In genomic region chr14:60317609-60318008, GRCh38 we compare ENCODE assay signal across 1 cellular context.
TF ChIP-seq lines count a peak whose summit lies in the region.

No MANE protein-coding gene starts in this region.

TF ChIP-seq in GM23338, 12 proteins besides CTCF, POLR2A, EP300 and RAD21 (continued from another document):
- TF ChIP-seq, protein P1, sequence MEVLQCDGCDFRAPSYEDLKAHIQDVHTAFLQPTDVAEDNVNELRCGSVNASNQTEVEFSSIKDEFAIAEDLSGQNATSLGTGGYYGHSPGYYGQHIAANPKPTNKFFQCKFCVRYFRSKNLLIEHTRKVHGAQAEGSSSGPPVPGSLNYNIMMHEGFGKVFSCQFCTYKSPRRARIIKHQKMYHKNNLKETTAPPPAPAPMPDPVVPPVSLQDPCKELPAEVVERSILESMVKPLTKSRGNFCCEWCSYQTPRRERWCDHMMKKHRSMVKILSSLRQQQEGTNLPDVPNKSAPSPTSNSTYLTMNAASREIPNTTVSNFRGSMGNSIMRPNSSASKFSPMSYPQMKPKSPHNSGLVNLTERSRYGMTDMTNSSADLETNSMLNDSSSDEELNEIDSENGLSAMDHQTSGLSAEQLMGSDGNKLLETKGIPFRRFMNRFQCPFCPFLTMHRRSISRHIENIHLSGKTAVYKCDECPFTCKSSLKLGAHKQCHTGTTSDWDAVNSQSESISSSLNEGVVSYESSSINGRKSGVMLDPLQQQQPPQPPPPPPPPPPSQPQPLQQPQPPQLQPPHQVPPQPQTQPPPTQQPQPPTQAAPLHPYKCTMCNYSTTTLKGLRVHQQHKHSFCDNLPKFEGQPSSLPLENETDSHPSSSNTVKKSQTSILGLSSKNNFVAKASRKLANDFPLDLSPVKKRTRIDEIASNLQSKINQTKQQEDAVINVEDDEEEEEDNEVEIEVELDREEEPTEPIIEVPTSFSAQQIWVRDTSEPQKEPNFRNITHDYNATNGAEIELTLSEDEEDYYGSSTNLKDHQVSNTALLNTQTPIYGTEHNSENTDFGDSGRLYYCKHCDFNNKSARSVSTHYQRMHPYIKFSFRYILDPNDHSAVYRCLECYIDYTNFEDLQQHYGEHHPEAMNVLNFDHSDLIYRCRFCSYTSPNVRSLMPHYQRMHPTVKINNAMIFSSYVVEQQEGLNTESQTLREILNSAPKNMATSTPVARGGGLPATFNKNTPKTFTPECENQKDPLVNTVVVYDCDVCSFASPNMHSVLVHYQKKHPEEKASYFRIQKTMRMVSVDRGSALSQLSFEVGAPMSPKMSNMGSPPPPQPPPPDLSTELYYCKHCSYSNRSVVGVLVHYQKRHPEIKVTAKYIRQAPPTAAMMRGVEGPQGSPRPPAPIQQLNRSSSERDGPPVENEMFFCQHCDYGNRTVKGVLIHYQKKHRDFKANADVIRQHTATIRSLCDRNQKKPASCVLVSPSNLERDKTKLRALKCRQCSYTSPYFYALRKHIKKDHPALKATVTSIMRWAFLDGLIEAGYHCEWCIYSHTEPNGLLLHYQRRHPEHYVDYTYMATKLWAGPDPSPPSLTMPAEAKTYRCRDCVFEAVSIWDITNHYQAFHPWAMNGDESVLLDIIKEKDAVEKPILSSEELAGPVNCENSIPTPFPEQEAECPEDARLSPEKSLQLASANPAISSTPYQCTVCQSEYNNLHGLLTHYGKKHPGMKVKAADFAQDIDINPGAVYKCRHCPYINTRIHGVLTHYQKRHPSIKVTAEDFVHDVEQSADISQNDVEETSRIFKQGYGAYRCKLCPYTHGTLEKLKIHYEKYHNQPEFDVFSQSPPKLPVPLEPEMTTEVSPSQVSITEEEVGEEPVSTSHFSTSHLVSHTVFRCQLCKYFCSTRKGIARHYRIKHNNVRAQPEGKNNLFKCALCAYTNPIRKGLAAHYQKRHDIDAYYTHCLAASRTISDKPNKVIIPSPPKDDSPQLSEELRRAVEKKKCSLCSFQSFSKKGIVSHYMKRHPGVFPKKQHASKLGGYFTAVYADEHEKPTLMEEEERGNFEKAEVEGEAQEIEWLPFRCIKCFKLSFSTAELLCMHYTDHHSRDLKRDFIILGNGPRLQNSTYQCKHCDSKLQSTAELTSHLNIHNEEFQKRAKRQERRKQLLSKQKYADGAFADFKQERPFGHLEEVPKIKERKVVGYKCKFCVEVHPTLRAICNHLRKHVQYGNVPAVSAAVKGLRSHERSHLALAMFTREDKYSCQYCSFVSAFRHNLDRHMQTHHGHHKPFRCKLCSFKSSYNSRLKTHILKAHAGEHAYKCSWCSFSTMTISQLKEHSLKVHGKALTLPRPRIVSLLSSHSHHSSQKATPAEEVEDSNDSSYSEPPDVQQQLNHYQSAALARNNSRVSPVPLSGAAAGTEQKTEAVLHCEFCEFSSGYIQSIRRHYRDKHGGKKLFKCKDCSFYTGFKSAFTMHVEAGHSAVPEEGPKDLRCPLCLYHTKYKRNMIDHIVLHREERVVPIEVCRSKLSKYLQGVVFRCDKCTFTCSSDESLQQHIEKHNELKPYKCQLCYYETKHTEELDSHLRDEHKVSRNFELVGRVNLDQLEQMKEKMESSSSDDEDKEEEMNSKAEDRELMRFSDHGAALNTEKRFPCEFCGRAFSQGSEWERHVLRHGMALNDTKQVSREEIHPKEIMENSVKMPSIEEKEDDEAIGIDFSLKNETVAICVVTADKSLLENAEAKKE (CRISPR knock-in tag; IDR thresholded peaks at IDR 0.05), result peak; percentile 69
